ENCODE assay signal across 1 cellular context in the genomic region with DNA sequence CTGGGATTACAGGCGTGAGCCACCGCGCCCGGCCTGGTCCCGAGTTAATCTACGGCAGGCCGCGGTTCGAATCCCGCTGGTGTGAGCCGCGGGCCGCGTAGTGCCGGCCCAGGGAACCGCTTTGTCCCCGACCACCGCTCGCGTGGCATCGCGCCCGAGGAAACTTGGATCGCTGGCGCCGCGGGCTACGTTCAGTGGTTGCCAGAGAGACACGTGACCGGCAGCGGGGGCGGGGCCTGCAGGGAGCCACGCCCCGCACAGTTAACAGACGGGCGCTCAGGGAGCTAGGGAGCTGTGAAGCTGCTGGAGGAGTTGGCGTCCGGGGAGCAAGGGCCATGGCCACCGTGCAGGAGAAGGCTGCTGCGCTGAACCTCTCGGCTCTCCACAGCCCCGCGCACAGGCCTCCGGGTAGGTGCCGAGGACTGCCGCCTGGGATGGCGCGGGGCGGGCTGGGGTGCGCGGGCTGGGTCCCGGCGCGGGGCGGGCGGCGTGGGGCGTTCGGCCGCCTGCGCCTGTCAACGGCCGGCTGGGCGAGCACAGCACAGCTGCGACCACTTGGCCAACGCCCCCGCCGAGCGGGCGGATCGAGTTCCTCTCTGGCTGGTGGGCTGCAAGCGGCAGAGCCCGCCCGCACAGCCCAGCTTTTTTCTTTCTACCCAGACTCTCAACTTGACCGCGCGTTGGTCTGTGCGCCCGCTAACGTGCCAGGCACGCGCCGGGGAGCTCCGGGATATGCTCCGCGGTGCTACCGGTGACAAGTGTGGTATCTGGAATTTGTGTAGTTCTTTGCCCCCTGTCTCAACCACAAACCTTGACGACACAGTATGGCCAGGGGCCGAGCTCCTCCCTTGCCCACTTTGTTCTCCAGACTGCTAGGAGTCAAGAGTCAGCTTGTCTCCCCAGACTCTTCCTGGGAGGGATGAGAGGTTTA.
TF ChIP-seq lines count a peak whose summit lies in the region.

A gene (plus strand): TSS at position 258 of the 931 bp plus-strand sequence. CDS start 78 bp downstream, at position 336.

TF ChIP-seq in K562, 482 proteins besides CTCF, POLR2A, EP300 and RAD21 (continued from another document and continues in another):
- TF ChIP-seq, protein P1, sequence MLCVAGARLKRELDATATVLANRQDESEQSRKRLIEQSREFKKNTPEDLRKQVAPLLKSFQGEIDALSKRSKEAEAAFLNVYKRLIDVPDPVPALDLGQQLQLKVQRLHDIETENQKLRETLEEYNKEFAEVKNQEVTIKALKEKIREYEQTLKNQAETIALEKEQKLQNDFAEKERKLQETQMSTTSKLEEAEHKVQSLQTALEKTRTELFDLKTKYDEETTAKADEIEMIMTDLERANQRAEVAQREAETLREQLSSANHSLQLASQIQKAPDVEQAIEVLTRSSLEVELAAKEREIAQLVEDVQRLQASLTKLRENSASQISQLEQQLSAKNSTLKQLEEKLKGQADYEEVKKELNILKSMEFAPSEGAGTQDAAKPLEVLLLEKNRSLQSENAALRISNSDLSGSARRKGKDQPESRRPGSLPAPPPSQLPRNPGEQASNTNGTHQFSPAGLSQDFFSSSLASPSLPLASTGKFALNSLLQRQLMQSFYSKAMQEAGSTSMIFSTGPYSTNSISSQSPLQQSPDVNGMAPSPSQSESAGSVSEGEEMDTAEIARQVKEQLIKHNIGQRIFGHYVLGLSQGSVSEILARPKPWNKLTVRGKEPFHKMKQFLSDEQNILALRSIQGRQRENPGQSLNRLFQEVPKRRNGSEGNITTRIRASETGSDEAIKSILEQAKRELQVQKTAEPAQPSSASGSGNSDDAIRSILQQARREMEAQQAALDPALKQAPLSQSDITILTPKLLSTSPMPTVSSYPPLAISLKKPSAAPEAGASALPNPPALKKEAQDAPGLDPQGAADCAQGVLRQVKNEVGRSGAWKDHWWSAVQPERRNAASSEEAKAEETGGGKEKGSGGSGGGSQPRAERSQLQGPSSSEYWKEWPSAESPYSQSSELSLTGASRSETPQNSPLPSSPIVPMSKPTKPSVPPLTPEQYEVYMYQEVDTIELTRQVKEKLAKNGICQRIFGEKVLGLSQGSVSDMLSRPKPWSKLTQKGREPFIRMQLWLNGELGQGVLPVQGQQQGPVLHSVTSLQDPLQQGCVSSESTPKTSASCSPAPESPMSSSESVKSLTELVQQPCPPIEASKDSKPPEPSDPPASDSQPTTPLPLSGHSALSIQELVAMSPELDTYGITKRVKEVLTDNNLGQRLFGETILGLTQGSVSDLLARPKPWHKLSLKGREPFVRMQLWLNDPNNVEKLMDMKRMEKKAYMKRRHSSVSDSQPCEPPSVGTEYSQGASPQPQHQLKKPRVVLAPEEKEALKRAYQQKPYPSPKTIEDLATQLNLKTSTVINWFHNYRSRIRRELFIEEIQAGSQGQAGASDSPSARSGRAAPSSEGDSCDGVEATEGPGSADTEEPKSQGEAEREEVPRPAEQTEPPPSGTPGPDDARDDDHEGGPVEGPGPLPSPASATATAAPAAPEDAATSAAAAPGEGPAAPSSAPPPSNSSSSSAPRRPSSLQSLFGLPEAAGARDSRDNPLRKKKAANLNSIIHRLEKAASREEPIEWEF (CRISPR knock-in tag; IDR thresholded peaks at IDR 0.05): no peak
- TF ChIP-seq, protein P2, sequence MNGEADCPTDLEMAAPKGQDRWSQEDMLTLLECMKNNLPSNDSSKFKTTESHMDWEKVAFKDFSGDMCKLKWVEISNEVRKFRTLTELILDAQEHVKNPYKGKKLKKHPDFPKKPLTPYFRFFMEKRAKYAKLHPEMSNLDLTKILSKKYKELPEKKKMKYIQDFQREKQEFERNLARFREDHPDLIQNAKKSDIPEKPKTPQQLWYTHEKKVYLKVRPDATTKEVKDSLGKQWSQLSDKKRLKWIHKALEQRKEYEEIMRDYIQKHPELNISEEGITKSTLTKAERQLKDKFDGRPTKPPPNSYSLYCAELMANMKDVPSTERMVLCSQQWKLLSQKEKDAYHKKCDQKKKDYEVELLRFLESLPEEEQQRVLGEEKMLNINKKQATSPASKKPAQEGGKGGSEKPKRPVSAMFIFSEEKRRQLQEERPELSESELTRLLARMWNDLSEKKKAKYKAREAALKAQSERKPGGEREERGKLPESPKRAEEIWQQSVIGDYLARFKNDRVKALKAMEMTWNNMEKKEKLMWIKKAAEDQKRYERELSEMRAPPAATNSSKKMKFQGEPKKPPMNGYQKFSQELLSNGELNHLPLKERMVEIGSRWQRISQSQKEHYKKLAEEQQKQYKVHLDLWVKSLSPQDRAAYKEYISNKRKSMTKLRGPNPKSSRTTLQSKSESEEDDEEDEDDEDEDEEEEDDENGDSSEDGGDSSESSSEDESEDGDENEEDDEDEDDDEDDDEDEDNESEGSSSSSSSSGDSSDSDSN (IDR thresholded peaks at IDR 0.05; ENCODE audit: borderline replicate concordance in 1 of 2, low read depth in 2 of 2, low read length in 2 of 2): no peak; a peak in 2 of 4 replicates
- TF ChIP-seq C11orf30 (IDR thresholded peaks at IDR 0.05; ENCODE audit: low read depth) (no peak), LARP7 (IDR thresholded peaks at IDR 0.05) (no peak), CEBPB (tag; IDR thresholded peaks at IDR 0.05) (0 out of 2 replicates have a peak, but pooled peaks have one; percentile 1), SNRNP70 (optimal IDR thresholded peaks at IDR 0.05; ENCODE audit: low read depth, low read length) (no peak), FOXM1 (IDR thresholded peaks at IDR 0.05; ENCODE audit: low read depth) (no peak), FOXM1 (CRISPR knock-in tag; IDR thresholded peaks at IDR 0.05; ENCODE audit: low read depth) (no peak), ZBTB7A (IDR thresholded peaks at IDR 0.05; ENCODE audit: borderline replicate concordance, control insufficient read depth, low read depth, low read length) (no peak; the same call in 1 of the 2 replicates), DIDO1 (tag; IDR thresholded peaks at IDR 0.05; ENCODE audit: low read depth) (no peak), ZNF583 (CRISPR knock-in tag; IDR thresholded peaks at IDR 0.05) (no peak), NCOA2 (IDR thresholded peaks at IDR 0.05; ENCODE audit: partially characterized antibody in 2 of 2) (no peak), TCF7 (IDR thresholded peaks at IDR 0.05; ENCODE audit: borderline replicate concordance) (no peak), RBM14 (IDR thresholded peaks at IDR 0.05; ENCODE audit: borderline replicate concordance, insufficient read depth, low read depth, low read length) (no peak), NR3C1 (CRISPR knock-in tag; IDR thresholded peaks at IDR 0.05) (0 out of 2 replicates have a peak, but pooled peaks have one; percentile 46), CREBBP (IDR thresholded peaks at IDR 0.05; ENCODE audit: low read depth, low read length) (no peak), NFRKB (IDR thresholded peaks at IDR 0.05; ENCODE audit: low read depth) (no peak), SMAD3 (CRISPR knock-in tag; conservative IDR thresholded peaks at IDR 0.05) (peak; percentile 76; the same call in 1 of the 2 replicates), ILF3 (IDR thresholded peaks at IDR 0.05; ENCODE audit: borderline replicate concordance) (no peak), MEF2D (tag; conservative IDR thresholded peaks at IDR 0.05; ENCODE audit: low read depth) (no peak), NR1H2 (CRISPR knock-in tag; IDR thresholded peaks at IDR 0.05) (no peak), TCF3 (CRISPR knock-in tag; IDR thresholded peaks at IDR 0.05) (no peak), ESRRB (CRISPR knock-in tag; IDR thresholded peaks at IDR 0.05; ENCODE audit: borderline replicate concordance) (no peak), ZKSCAN3 (CRISPR knock-in tag; IDR thresholded peaks at IDR 0.05) (no peak), SIN3A (IDR thresholded peaks at IDR 0.05; ENCODE audit: borderline replicate concordance in 2 of 2, control insufficient read depth in 1 of 2, low read depth in 2 of 2, low read length in 2 of 2) (0 out of 4 replicates have a peak, but pooled peaks of 1 of the 2 experiments have one; percentile 22), ZNF197 (CRISPR knock-in tag; IDR thresholded peaks at IDR 0.05; ENCODE audit: low read depth) (no peak), HDAC8 (tag; IDR thresholded peaks at IDR 0.05) (0 out of 2 replicates have a peak, but pooled peaks have one; percentile 72), ZNF41 (CRISPR knock-in tag; conservative IDR thresholded peaks at IDR 0.05) (no peak)
- TF ChIP-seq, protein P3, sequence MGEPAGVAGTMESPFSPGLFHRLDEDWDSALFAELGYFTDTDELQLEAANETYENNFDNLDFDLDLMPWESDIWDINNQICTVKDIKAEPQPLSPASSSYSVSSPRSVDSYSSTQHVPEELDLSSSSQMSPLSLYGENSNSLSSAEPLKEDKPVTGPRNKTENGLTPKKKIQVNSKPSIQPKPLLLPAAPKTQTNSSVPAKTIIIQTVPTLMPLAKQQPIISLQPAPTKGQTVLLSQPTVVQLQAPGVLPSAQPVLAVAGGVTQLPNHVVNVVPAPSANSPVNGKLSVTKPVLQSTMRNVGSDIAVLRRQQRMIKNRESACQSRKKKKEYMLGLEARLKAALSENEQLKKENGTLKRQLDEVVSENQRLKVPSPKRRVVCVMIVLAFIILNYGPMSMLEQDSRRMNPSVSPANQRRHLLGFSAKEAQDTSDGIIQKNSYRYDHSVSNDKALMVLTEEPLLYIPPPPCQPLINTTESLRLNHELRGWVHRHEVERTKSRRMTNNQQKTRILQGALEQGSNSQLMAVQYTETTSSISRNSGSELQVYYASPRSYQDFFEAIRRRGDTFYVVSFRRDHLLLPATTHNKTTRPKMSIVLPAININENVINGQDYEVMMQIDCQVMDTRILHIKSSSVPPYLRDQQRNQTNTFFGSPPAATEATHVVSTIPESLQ (CRISPR knock-in tag; IDR thresholded peaks at IDR 0.05): peak; percentile 12; the same call in 1 of the 2 replicates
- TF ChIP-seq, protein P4, sequence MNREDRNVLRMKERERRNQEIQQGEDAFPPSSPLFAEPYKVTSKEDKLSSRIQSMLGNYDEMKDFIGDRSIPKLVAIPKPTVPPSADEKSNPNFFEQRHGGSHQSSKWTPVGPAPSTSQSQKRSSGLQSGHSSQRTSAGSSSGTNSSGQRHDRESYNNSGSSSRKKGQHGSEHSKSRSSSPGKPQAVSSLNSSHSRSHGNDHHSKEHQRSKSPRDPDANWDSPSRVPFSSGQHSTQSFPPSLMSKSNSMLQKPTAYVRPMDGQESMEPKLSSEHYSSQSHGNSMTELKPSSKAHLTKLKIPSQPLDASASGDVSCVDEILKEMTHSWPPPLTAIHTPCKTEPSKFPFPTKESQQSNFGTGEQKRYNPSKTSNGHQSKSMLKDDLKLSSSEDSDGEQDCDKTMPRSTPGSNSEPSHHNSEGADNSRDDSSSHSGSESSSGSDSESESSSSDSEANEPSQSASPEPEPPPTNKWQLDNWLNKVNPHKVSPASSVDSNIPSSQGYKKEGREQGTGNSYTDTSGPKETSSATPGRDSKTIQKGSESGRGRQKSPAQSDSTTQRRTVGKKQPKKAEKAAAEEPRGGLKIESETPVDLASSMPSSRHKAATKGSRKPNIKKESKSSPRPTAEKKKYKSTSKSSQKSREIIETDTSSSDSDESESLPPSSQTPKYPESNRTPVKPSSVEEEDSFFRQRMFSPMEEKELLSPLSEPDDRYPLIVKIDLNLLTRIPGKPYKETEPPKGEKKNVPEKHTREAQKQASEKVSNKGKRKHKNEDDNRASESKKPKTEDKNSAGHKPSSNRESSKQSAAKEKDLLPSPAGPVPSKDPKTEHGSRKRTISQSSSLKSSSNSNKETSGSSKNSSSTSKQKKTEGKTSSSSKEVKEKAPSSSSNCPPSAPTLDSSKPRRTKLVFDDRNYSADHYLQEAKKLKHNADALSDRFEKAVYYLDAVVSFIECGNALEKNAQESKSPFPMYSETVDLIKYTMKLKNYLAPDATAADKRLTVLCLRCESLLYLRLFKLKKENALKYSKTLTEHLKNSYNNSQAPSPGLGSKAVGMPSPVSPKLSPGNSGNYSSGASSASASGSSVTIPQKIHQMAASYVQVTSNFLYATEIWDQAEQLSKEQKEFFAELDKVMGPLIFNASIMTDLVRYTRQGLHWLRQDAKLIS (CRISPR knock-in tag; IDR thresholded peaks at IDR 0.05): no peak
- TF ChIP-seq, protein P5, sequence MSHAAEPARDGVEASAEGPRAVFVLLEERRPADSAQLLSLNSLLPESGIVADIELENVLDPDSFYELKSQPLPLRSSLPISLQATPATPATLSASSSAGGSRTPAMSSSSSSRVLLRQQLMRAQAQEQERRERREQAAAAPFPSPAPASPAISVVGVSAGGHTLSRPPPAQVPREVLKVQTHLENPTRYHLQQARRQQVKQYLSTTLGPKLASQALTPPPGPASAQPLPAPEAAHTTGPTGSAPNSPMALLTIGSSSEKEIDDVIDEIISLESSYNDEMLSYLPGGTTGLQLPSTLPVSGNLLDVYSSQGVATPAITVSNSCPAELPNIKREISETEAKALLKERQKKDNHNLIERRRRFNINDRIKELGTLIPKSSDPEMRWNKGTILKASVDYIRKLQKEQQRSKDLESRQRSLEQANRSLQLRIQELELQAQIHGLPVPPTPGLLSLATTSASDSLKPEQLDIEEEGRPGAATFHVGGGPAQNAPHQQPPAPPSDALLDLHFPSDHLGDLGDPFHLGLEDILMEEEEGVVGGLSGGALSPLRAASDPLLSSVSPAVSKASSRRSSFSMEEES (CRISPR knock-in tag; IDR thresholded peaks at IDR 0.05): peak; percentile 97
- TF ChIP-seq, protein P6, sequence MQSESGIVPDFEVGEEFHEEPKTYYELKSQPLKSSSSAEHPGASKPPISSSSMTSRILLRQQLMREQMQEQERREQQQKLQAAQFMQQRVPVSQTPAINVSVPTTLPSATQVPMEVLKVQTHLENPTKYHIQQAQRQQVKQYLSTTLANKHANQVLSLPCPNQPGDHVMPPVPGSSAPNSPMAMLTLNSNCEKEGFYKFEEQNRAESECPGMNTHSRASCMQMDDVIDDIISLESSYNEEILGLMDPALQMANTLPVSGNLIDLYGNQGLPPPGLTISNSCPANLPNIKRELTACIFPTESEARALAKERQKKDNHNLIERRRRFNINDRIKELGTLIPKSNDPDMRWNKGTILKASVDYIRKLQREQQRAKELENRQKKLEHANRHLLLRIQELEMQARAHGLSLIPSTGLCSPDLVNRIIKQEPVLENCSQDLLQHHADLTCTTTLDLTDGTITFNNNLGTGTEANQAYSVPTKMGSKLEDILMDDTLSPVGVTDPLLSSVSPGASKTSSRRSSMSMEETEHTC (IDR thresholded peaks at IDR 0.05): peak; percentile 32; the same call in 1 of the 2 replicates
- TF ChIP-seq, protein P7, sequence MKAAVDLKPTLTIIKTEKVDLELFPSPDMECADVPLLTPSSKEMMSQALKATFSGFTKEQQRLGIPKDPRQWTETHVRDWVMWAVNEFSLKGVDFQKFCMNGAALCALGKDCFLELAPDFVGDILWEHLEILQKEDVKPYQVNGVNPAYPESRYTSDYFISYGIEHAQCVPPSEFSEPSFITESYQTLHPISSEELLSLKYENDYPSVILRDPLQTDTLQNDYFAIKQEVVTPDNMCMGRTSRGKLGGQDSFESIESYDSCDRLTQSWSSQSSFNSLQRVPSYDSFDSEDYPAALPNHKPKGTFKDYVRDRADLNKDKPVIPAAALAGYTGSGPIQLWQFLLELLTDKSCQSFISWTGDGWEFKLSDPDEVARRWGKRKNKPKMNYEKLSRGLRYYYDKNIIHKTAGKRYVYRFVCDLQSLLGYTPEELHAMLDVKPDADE (conservative IDR thresholded peaks at IDR 0.05; ENCODE audit: control insufficient read depth, low read depth, low read length): no peak
